12 cellular contexts compared by ENCODE assay signal in the genomic region with DNA sequence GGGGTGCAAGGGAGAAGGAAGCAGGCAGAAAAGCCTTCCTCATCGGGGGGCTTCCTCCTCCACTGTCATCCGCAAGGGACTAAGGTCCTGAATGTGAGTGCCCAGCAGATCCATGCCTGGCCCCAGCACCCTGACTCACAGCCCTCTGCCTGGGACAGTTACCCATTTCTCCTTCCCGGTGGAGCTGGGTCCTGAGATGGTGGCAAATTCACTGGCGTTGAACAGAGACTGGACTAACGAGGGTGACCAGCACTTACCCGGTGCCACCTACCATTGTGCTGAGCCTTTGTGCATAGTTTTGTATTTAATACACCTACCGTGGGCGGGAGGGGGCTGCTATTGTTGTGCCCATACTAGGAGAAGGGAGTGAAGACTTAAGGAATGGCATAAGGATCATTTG. TPM values are rescaled to one million over a fixed set of nuclear protein-coding genes. Genes with fewer than 3 reads are reported as not detected.
DNase-seq lines count a peak whose midpoint lies in the region; ATAC-seq and TF ChIP-seq lines count a peak whose summit lies in the region.
"Had no signal": no experiment of that assay in that cellular context is flagged by ENCODE, and none has a peak within 500 bp of the region (broad histone marks: within the 10 kb centered on the region; RNA-seq: fewer than 3 reads in every experiment).

No MANE protein-coding gene starts in this region.

- no peak overlapping the region for H3K4me3 ChIP-seq in breast epithelium

- no peak for TF ChIP-seq POLR2A in breast epithelium (IDR thresholded peaks at IDR 0.05)

- H3K27me3 ChIP-seq in breast epithelium = no peaks in the 10 kb centered on the region

- H3K4me3 Mint-ChIP-seq in activated naive CD4-positive, alpha-beta T cell treated with anti-CD3 and anti-CD28 coated beads, Interleukin-2, amount 10 ng/mL, durations not matched to agents 7 days and 5 days = peak overlapping the region; percentile 52
- H3K4me3 Mint-ChIP-seq in mesothelial cell of epicardium (peak overlapping the region; percentile 34), type B pancreatic cell (peak overlapping the region; percentile 62)

- TF ChIP-seq CTCF in breast epithelium (IDR thresholded peaks at IDR 0.05) = no peak
- no peak for TF ChIP-seq CTCF in mesothelial cell of epicardium (IDR thresholded peaks at IDR 0.05; ENCODE audit: unreplicated experiment)
- TF ChIP-seq CTCF in type B pancreatic cell (conservative IDR thresholded peaks at IDR 0.05) = no peak

- H3K4me1 Mint-ChIP-seq in activated naive CD4-positive, alpha-beta T cell treated with anti-CD3 and anti-CD28 coated beads, Interleukin-2, amount 10 ng/mL, durations not matched to agents 7 days and 5 days = peaks cover 6% of the 10 kb centered on the region
- peaks cover 10% of the 10 kb centered on the region for H3K4me1 Mint-ChIP-seq in mesothelial cell of epicardium
- peaks cover 12% of the 10 kb centered on the region for H3K4me1 Mint-ChIP-seq in type B pancreatic cell (ENCODE audit: unreplicated experiment)

- H3K36me3 ChIP-seq in breast epithelium = no peaks in the 10 kb centered on the region

- peak overlapping the region; percentile 94 to 99 for H3K27ac ChIP-seq in breast epithelium

- H3K9me3 ChIP-seq in breast epithelium = no peaks in the 10 kb centered on the region

- H3K4me1 ChIP-seq in breast epithelium = peaks cover 4 to 12% of the 10 kb centered on the region in 2 donors

- no peak for DNase-seq in activated naive CD4-positive, alpha-beta T cell treated with anti-CD3 and anti-CD28 coated beads, Interleukin-2, amount 10 ng/mL, durations not matched to agents 7 days and 5 days
- no peak for DNase-seq in activated naive CD4-positive, alpha-beta T cell (lab: John Stamatoyannopoulos, UW)
- DNase-seq in breast epithelium (ENCODE audit: low spot score in 2 of 2) = peak in 1 of 2 donors; percentile 48
- DNase-seq in mesothelial cell of epicardium (ENCODE audit: low spot score in 2 of 2, unreplicated experiment in 2 of 2) = no peak
- DNase-seq in type B pancreatic cell (ENCODE audit: extremely low spot score, unreplicated experiment) = no peak
- no peak for DNase-seq in NCI-H1092 (lab: John Stamatoyannopoulos, UW)
- DNase-seq: activated T-cell treated with anti-CD3 and anti-CD28 coated beads, Interleukin-2, amount 50 U/mL, for 72 hours; cortex of kidney; hippocampal formation; NCI-H1417 treated with DMSO at 0.1 percent for 48 hours had no signal

- ATAC-seq in GM21526 (IDR thresholded peaks at IDR 0.05; ENCODE audit: low FRiP score, unreplicated experiment) = no peak
- no peak for ATAC-seq in HG02759 (IDR thresholded peaks at IDR 0.05; ENCODE audit: unreplicated experiment)

- intact Hi-C loops in breast epithelium (cut with DNase I; ENCODE audit: low total_unique reads) = loop anchor here (5.0 to 10.0 kb wide), 3 partner anchors 65 to 215 kb away; no protein-coding TSS in a partner anchor

- no peaks in the 10 kb centered on the region for H3K9me3 Mint-ChIP-seq in activated naive CD4-positive, alpha-beta T cell treated with anti-CD3 and anti-CD28 coated beads, Interleukin-2, amount 10 ng/mL, durations not matched to agents 7 days and 5 days
- no peaks in the 10 kb centered on the region for H3K9me3 Mint-ChIP-seq in mesothelial cell of epicardium
- H3K9me3 Mint-ChIP-seq in type B pancreatic cell = no peaks in the 10 kb centered on the region
- H3K9me3 Mint-ChIP-seq: activated T-cell treated with anti-CD3 and anti-CD28 coated beads, Interleukin-2, amount 50 U/mL, for 72 hours had no signal

- no peak overlapping the region for H3K27ac Mint-ChIP-seq in activated naive CD4-positive, alpha-beta T cell treated with anti-CD3 and anti-CD28 coated beads, Interleukin-2, amount 10 ng/mL, durations not matched to agents 7 days and 5 days
- no peak overlapping the region for H3K27ac Mint-ChIP-seq in mesothelial cell of epicardium
- peak overlapping the region; percentile 94 for H3K27ac Mint-ChIP-seq in type B pancreatic cell
- H3K27ac Mint-ChIP-seq: activated T-cell treated with anti-CD3 and anti-CD28 coated beads, Interleukin-2, amount 50 U/mL, for 72 hours had no signal

- CTCF ChIA-PET in activated naive CD4-positive, alpha-beta T cell treated with anti-CD3 and anti-CD28 coated beads, Interleukin-2, amount 10 ng/mL, durations not matched to agents 7 days and 5 days (lab: Charles Lee) = interaction anchor here (1.0 to 5.8 kb wide), 9 partner anchors 10 to 291 kb away, joined by 3 to 109 read pairs (median 5); no protein-coding TSS in a partner anchor

- peaks cover 77% of the 10 kb centered on the region for H3K27me3 Mint-ChIP-seq in activated naive CD4-positive, alpha-beta T cell treated with anti-CD3 and anti-CD28 coated beads, Interleukin-2, amount 10 ng/mL, durations not matched to agents 7 days and 5 days
- H3K27me3 Mint-ChIP-seq in mesothelial cell of epicardium (ENCODE audit: low read depth) (peaks cover 7% of the 10 kb centered on the region), type B pancreatic cell (peaks cover 15% of the 10 kb centered on the region)

- H3K36me3 Mint-ChIP-seq in activated naive CD4-positive, alpha-beta T cell treated with anti-CD3 and anti-CD28 coated beads, Interleukin-2, amount 10 ng/mL, durations not matched to agents 7 days and 5 days = no peaks in the 10 kb centered on the region
- no peaks in the 10 kb centered on the region for H3K36me3 Mint-ChIP-seq in mesothelial cell of epicardium
- H3K36me3 Mint-ChIP-seq in type B pancreatic cell = no peaks in the 10 kb centered on the region

RNA-seq across cellular contexts. Expression of a gene that starts 30.9 kb away (rescaled TPM):
- total RNA-seq in breast epithelium = 10 to 100 TPM; 11.9 to 43.6 (median 42.4) TPM
- total RNA-seq in mesothelial cell of epicardium = 16.1 to 18.3 TPM (median 16.4 TPM) in 3 replicates
- total RNA-seq in type B pancreatic cell (ENCODE audit: low replicate concordance) = 32.4 and 115 TPM in 2 replicates
- total RNA-seq: activated T-cell treated with anti-CD3 and anti-CD28 coated beads, Interleukin-2, amount 50 U/mL, for 72 hours had no signal
